Comparison of ENCODE assay signal across 1 cellular context in the genomic region with DNA sequence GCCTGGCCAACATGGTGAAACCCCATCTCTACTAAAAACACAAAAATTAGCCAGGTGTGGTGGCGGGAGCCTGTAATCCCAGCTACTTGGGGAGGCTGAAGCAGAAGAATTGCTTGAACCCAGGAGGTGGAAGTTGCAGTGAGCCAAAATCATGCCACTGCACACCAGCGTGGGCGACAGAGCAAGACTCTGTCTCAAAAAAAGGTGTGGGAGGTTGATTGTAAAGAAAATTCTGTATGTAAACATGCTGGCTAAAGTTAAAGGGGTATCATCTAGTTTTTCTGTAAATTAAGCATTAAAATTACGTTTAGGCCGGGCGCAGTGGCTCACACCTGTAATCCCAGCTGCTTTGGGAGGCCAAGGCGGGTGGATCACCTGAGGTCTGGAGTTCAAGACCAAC. TPM values are rescaled to one million over a fixed set of nuclear protein-coding genes. Genes with fewer than 3 reads are reported as not detected.
"Had no signal": no experiment of that assay in that cellular context is flagged by ENCODE, and none has a peak within 500 bp of the region (broad histone marks: within the 10 kb centered on the region; RNA-seq: fewer than 3 reads in every experiment).

No MANE protein-coding gene starts in this region.

RNA-seq across cellular contexts. Expression of gene DNASE1L2, which starts 22.3 kb away (rescaled TPM):
- total RNA-seq: GM23248 had no signal
